Comparison of ENCODE assay signal across 16 cellular contexts in genomic region chr4:143089291-143089690, GRCh38.
"Had no signal": no experiment of that assay in that cellular context is flagged by ENCODE, and none has a peak within 500 bp of the region (broad histone marks: within the 10 kb centered on the region; RNA-seq: fewer than 3 reads in every experiment).

No MANE protein-coding gene starts in this region.

- H3K9ac ChIP-seq: parathyroid adenoma had no signal

- H3K79me2 ChIP-seq: parathyroid adenoma had no signal

- H3K27ac Mint-ChIP-seq: activated B cell treated with CpG ODN at 0.5 μM for 24 hours; activated CD8-positive, alpha-beta T cell treated with anti-CD3 and anti-CD28 coated beads, Interleukin-2, amount 10 ng/mL, durations not matched to agents 7 days and 5 days; activated naive CD4-positive, alpha-beta T cell treated with anti-CD3 and anti-CD28 coated beads, Interleukin-2, amount 50 U/mL, for 72 hours; stimulated activated memory B cell treated with anti-CD40 and anti-IgM and Interleukin-4, amounts not matched to agents 10 μg/mL and 1 μg/mL and 100 μg/mL, for 72 hours; T-helper 17 cell had no signal

- H3K4me1 Mint-ChIP-seq: activated B cell treated with CpG ODN at 0.5 μM for 24 hours; stimulated activated memory B cell treated with anti-CD40 and anti-IgM and Interleukin-4, amounts not matched to agents 10 μg/mL and 1 μg/mL and 100 μg/mL, for 72 hours; T-helper 17 cell had no signal

- H3K27me3 ChIP-seq: body of pancreas, colonic mucosa, heart left ventricle had no signal

- H3K36me3 Mint-ChIP-seq: activated naive CD4-positive, alpha-beta T cell treated with anti-CD3 and anti-CD28 coated beads, Interleukin-2, amount 50 U/mL, for 72 hours; stimulated activated memory B cell treated with anti-CD40 and anti-IgM and Interleukin-4, amounts not matched to agents 10 μg/mL and 1 μg/mL and 100 μg/mL, for 72 hours had no signal

- H3K9me3 ChIP-seq: body of pancreas, colonic mucosa, heart left ventricle had no signal

- H3K4me3 Mint-ChIP-seq: activated B cell treated with CpG ODN at 0.5 μM for 24 hours; activated CD8-positive, alpha-beta T cell treated with anti-CD3 and anti-CD28 coated beads, Interleukin-2, amount 10 ng/mL, durations not matched to agents 7 days and 5 days; stimulated activated memory B cell treated with anti-CD40 and anti-IgM and Interleukin-4, amounts not matched to agents 10 μg/mL and 1 μg/mL and 100 μg/mL, for 72 hours; T-helper 17 cell had no signal

- H3K36me3 ChIP-seq: colonic mucosa, heart left ventricle had no signal

- H3K4me1 ChIP-seq: body of pancreas, colonic mucosa, parathyroid adenoma had no signal

- H3K4me3 ChIP-seq: body of pancreas, colonic mucosa, heart left ventricle had no signal

- H3K27ac ChIP-seq: body of pancreas, colonic mucosa, heart left ventricle, parathyroid adenoma had no signal

- ATAC-seq: activated CD8-positive, alpha-beta T cell treated with anti-CD3 and anti-CD28 coated beads, Interleukin-2, amount 10 ng/mL, durations not matched to agents 7 days and 5 days; activated naive CD4-positive, alpha-beta T cell treated with anti-CD3 and anti-CD28 coated beads, Interleukin-2, amount 50 U/mL, for 72 hours; body of pancreas; heart left ventricle; stimulated activated memory B cell treated with anti-CD40 and anti-IgM and Interleukin-4, amounts not matched to agents 10 μg/mL and 1 μg/mL and 100 μg/mL, for 72 hours; T-helper 17 cell had no signal

- H3K9me3 Mint-ChIP-seq: activated naive CD4-positive, alpha-beta T cell treated with anti-CD3 and anti-CD28 coated beads, Interleukin-2, amount 50 U/mL, for 72 hours had no signal

- H2AFZ ChIP-seq: parathyroid adenoma had no signal

- DNase-seq: activated B cell treated with CpG ODN at 0.5 μM for 24 hours; activated CD4-positive, alpha-beta T cell treated with anti-CD3 and anti-CD28 coated beads for 48 hours; activated CD8-positive, alpha-beta memory T cell treated with anti-CD3 and anti-CD28 coated beads, Interleukin-2, amount 50 U/mL, for 4 hours; activated CD8-positive, alpha-beta T cell treated with anti-CD3 and anti-CD28 coated beads, Interleukin-2, amount 10 ng/mL, durations not matched to agents 7 days and 5 days; activated effector memory CD4-positive, alpha-beta T cell treated with anti-CD3 and anti-CD28 coated beads, Interleukin-2, amount 50 U/mL, for 16 hours; activated T-cell treated with anti-CD3 and anti-CD28 coated beads, Interleukin-2, amount 50 U/mL, for 48 hours; body of pancreas; central memory CD4-positive, alpha-beta T cell; colonic mucosa; effector CD4-positive, alpha-beta T cell; heart left ventricle; stimulated activated CD4-positive, alpha-beta T cell treated with anti-CD3 and anti-CD28 coated beads, Interleukin-12 subunit alpha, Interleukin-12 subunit beta, amount 100 ng/mL, for 4 hours; T-helper 17 cell had no signal

- H3K27me3 Mint-ChIP-seq: activated B cell treated with CpG ODN at 0.5 μM for 24 hours; stimulated activated memory B cell treated with anti-CD40 and anti-IgM and Interleukin-4, amounts not matched to agents 10 μg/mL and 1 μg/mL and 100 μg/mL, for 72 hours had no signal
